Comparison of ENCODE assay signal across 12 cellular contexts in the genomic region with DNA sequence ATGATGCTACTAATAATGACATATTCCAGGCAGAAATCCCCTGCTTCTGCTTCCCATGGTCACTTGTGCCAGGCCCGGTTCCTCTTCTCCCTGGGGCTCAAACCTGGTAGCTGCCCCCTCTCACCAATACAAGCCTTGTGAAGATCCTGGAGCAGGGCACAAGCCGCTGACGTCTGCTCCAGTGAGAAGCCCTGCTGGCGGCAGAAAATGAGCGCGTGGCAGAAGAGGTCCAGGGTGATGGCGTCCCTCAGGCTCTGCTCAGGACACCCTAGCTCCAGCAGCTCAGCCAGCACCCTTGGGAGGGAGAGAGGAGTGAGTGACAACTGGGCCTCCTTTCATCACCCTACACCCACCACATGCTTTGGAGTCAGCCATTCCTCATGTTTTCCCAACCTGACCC. TPM values are rescaled to one million over a fixed set of nuclear protein-coding genes. Genes with fewer than 3 reads are reported as not detected.
DNase-seq lines count a peak whose midpoint lies in the region; TF ChIP-seq lines count a peak whose summit lies in the region.
"Had no signal": no experiment of that assay in that cellular context is flagged by ENCODE, and none has a peak within 500 bp of the region (broad histone marks: within the 10 kb centered on the region; RNA-seq: fewer than 3 reads in every experiment).

No MANE protein-coding gene starts in this region.

- no peaks in the 10 kb centered on the region for H3K9me3 ChIP-seq in H9 (ENCODE audit: control insufficient read depth, low read depth, low read length)
- H3K9me3 ChIP-seq in trophoblast cell (ENCODE audit: insufficient read depth, low read depth, low read length): no peaks in the 10 kb centered on the region
- H3K9me3 ChIP-seq in stomach: no peaks in the 10 kb centered on the region

- no peak overlapping the region for H3T11ph ChIP-seq in H9 (ENCODE audit: low read length)

- H3K36me3 ChIP-seq in trophoblast cell (ENCODE audit: control insufficient read depth in 1 of 2, insufficient read depth in 2 of 2, low read length in 2 of 2): peaks cover 59 to 63% of the 10 kb centered on the region in 2 experiments
- H3K36me3 ChIP-seq in stomach: peaks cover 25 to 68% (median 61%) of the 10 kb centered on the region in 4 donors

- peak overlapping the region in 1 of 3 experiments; percentile 48; a peak in 1 of 7 replicates for H3K27ac Mint-ChIP-seq in H9
- no peak overlapping the region for H3K27ac Mint-ChIP-seq in activated naive CD8-positive, alpha-beta T cell
- no peak overlapping the region for H3K27ac Mint-ChIP-seq in nephron

- H2BK12ac ChIP-seq in H9 (ENCODE audit: insufficient read length, low read depth, low read length) (no peak overlapping the region), trophoblast cell (ENCODE audit: low read length) (no peak overlapping the region)

- H3K4me3 Mint-ChIP-seq in H9 (peak overlapping the region; percentile 91 to 97; a peak in 3 of 5 replicates), nephron (peak overlapping the region; percentile 88 to 98 (median 97))
- peak overlapping the region; percentile 95 for H3K4me3 Mint-ChIP-seq in activated naive CD8-positive, alpha-beta T cell

- H3K27me3 ChIP-seq in H9 (ENCODE audit: insufficient read depth, low read length) (no peaks in the 10 kb centered on the region), trophoblast cell (ENCODE audit: insufficient read depth, low read length) (no peaks in the 10 kb centered on the region), stomach (no peaks in the 10 kb centered on the region)
- H3K27me3 ChIP-seq: brain microvascular endothelial cell had no signal

- H3K23ac ChIP-seq in H9 (ENCODE audit: insufficient read length, low read depth, low read length): no peak overlapping the region
- H3K23ac ChIP-seq in trophoblast cell (ENCODE audit: low read length): no peak overlapping the region

- H3K56ac ChIP-seq in H9 (ENCODE audit: insufficient read length, low read depth, low read length): no peak overlapping the region

- H4K8ac ChIP-seq in H9 (replicated peaks; ENCODE audit: insufficient read length, low read depth, low read length): no peak overlapping the region
- H4K8ac ChIP-seq in trophoblast cell (ENCODE audit: low read depth, low read length): no peak overlapping the region

- H3K9me3 Mint-ChIP-seq in H9: no peaks in the 10 kb centered on the region
- no peaks in the 10 kb centered on the region for H3K9me3 Mint-ChIP-seq in activated naive CD8-positive, alpha-beta T cell (ENCODE audit: low read depth)
- no peaks in the 10 kb centered on the region for H3K9me3 Mint-ChIP-seq in nephron

- H3K27me3 Mint-ChIP-seq in H9 (ENCODE audit: low read depth) (no peaks in the 10 kb centered on the region), nephron (ENCODE audit: low read depth) (no peaks in the 10 kb centered on the region)
- no peaks in the 10 kb centered on the region for H3K27me3 Mint-ChIP-seq in activated naive CD8-positive, alpha-beta T cell

- H4K91ac ChIP-seq in H9 (ENCODE audit: insufficient read length, low read depth, low read length) (no peak overlapping the region), trophoblast cell (ENCODE audit: low read depth, low read length) (no peak overlapping the region)

- H2AK5ac ChIP-seq in H9 (ENCODE audit: insufficient read length, low read length) (no peak overlapping the region), trophoblast cell (ENCODE audit: low read length) (no peak overlapping the region)

- H2AFZ ChIP-seq in H9 (ENCODE audit: low read length) (no peak overlapping the region), trophoblast cell (ENCODE audit: insufficient read depth, low read length, poor library complexity) (no peak overlapping the region)

- H3K4me2 ChIP-seq in H9 (ENCODE audit: insufficient read depth, insufficient read length, low read length): no peak overlapping the region
- H3K4me2 ChIP-seq in trophoblast cell (ENCODE audit: low read length): no peak overlapping the region

- TF ChIP-seq CTCF in H9 (conservative IDR thresholded peaks at IDR 0.05) (no peak), nephron (IDR thresholded peaks at IDR 0.05; ENCODE audit: unreplicated experiment in 3 of 3) (no peak), stomach (IDR thresholded peaks at IDR 0.05) (no peak)

- H2BK20ac ChIP-seq in H9 (ENCODE audit: low read depth, low read length, poor library complexity, severe bottlenecking): no peak overlapping the region

- H4K20me1 ChIP-seq in H9 (ENCODE audit: control insufficient read depth, insufficient read depth, insufficient read length): no peaks in the 10 kb centered on the region

- H3K4me3 ChIP-seq in trophoblast cell (ENCODE audit: low read depth, low read length): no peak overlapping the region
- H3K4me3 ChIP-seq in stomach: no peak overlapping the region

- no peak overlapping the region for H2BK15ac ChIP-seq in H9 (ENCODE audit: low read depth, low read length)

- H3K4ac ChIP-seq in H9 (ENCODE audit: low read depth, low read length) (no peak overlapping the region), trophoblast cell (ENCODE audit: low read depth, low read length) (no peak overlapping the region)

- H3K9ac ChIP-seq in H9 (ENCODE audit: extremely low read depth, insufficient read length, low read length) (no peak overlapping the region), trophoblast cell (ENCODE audit: low read length) (no peak overlapping the region)

- peaks cover 6% of the 10 kb centered on the region for H3K79me1 ChIP-seq in H9 (ENCODE audit: insufficient read depth, low read depth, low read length, poor library complexity, severe bottlenecking)
- peaks cover 10% of the 10 kb centered on the region for H3K79me1 ChIP-seq in trophoblast cell (ENCODE audit: low read length)

- no peak overlapping the region for H4K12ac ChIP-seq in trophoblast cell (ENCODE audit: low read depth, low read length)

- TF ChIP-seq EP300 in stomach (IDR thresholded peaks at IDR 0.05): no peak

- no peak for TF ChIP-seq POLR2A in stomach (IDR thresholded peaks at IDR 0.05)

- no peak overlapping the region for H4K5ac ChIP-seq in H9 (ENCODE audit: insufficient read length, low read depth, low read length)

- no peak overlapping the region for H3K27ac ChIP-seq in H9 (ENCODE audit: insufficient read length, low read depth, low read length)
- no peak overlapping the region for H3K27ac ChIP-seq in trophoblast cell (ENCODE audit: low read depth, low read length)
- H3K27ac ChIP-seq in stomach: no peak overlapping the region
- H3K27ac ChIP-seq: brain microvascular endothelial cell had no signal

- WGBS in H9 (ENCODE audit: extremely low coverage, insufficient read length, low lambda C conversion rate): no CpG with 5 or more reads among the region's 7 CpGs
- WGBS in trophoblast cell (ENCODE audit: extremely low coverage, insufficient coverage, insufficient read length): no CpG with 5 or more reads among the region's 7 CpGs
- 83 to 90% (median 89%) methylated on average over 1 to 7 of the region's 7 CpGs for WGBS in stomach, 5 donors

- H3K18ac ChIP-seq in H9 (ENCODE audit: insufficient read length, low read depth, low read length) (no peak overlapping the region), trophoblast cell (ENCODE audit: low read length) (no peak overlapping the region)

- no peak overlapping the region for H3K14ac ChIP-seq in H9 (ENCODE audit: insufficient read depth, low read length)
- no peak overlapping the region for H3K14ac ChIP-seq in trophoblast cell (ENCODE audit: low read length)

- DNase-seq in CD1c-positive myeloid dendritic cell (ENCODE audit: extremely low spot score) (peak; percentile 30), H9 (no peak), trophoblast cell (no peak), GM03348 (ENCODE audit: low spot score) (no peak), NCI-H187 treated with DMSO at 0.1 percent for 48 hours (lab: John Stamatoyannopoulos, UW) (no peak), stomach (no peak)
- DNase-seq: brain microvascular endothelial cell, NCI-H187, NCI-H748 treated with DMSO at 0.1 percent for 48 hours, small intestine had no signal

- H3K4me1 ChIP-seq in H9 (ENCODE audit: insufficient read depth, low read length): no peaks in the 10 kb centered on the region
- H3K4me1 ChIP-seq in trophoblast cell (ENCODE audit: control insufficient read depth in 1 of 2, insufficient read depth in 2 of 2, low read length in 2 of 2): peaks cover 13 to 16% of the 10 kb centered on the region in 2 experiments
- peaks cover 22 to 50% (median 44%) of the 10 kb centered on the region in 4 donors for H3K4me1 ChIP-seq in stomach

- H3K4me1 Mint-ChIP-seq in H9: peaks cover 17 to 18% of the 10 kb centered on the region in 2 experiments
- peaks cover 26% of the 10 kb centered on the region for H3K4me1 Mint-ChIP-seq in activated naive CD8-positive, alpha-beta T cell (ENCODE audit: low read depth)
- H3K4me1 Mint-ChIP-seq in nephron: peaks cover 23% of the 10 kb centered on the region

- H3K36me3 Mint-ChIP-seq in H9 (ENCODE audit: insufficient read depth in 1 of 3, low read depth in 3 of 3) (peaks cover 21 to 58% (median 40%) of the 10 kb centered on the region in 3 experiments), nephron (ENCODE audit: low read depth) (peaks cover 30% of the 10 kb centered on the region)
- H3K36me3 Mint-ChIP-seq in activated naive CD8-positive, alpha-beta T cell: no peaks in the 10 kb centered on the region

- H3K79me2 ChIP-seq in H9 (ENCODE audit: insufficient read depth, low read length): no peaks in the 10 kb centered on the region
- peaks cover 15% of the 10 kb centered on the region for H3K79me2 ChIP-seq in trophoblast cell (ENCODE audit: control insufficient read depth, insufficient read depth, low read length, poor library complexity)

- H2BK5ac ChIP-seq in H9 (ENCODE audit: insufficient read length, low read length) (no peak overlapping the region), trophoblast cell (ENCODE audit: low read depth, low read length, poor library complexity) (no peak overlapping the region)

- H3K23me2 ChIP-seq in H9 (ENCODE audit: insufficient read length, low read depth, low read length, poor library complexity, severe bottlenecking): peaks cover 20% of the 10 kb centered on the region

- H2BK120ac ChIP-seq in H9 (ENCODE audit: low read depth, low read length, poor library complexity, severe bottlenecking) (no peak overlapping the region), trophoblast cell (ENCODE audit: insufficient read depth, low read length, poor library complexity) (no peak overlapping the region)

- intact Hi-C loops in stomach (cut with DNase I; ENCODE audit: low total_unique reads): no loop called here

RNA-seq across cellular contexts. Expression of a gene that starts 1.7 kb away (rescaled TPM):
- total RNA-seq in H9 (2021) (5.4 and 7.4 TPM in 2 replicates), stomach (10 to 100 TPM in 2 of 5 donors, 1 to 10 TPM in 1, not detected in 2; 2.0 to 71.2 (median 13.9) TPM)
- 3.3 and 3.5 TPM in 2 replicates for polyA plus RNA-seq in trophoblast cell (2013)
- polyA plus RNA-seq in stomach: 10 to 100 TPM in 1 of 3 donors, 1 to 10 TPM in 2; 8.9 to 11.4 (median 9.4) TPM

RNA-seq across cellular contexts. Expression of a gene that starts 2.0 kb away (rescaled TPM):
- 103 and 106 TPM in 2 replicates for total RNA-seq in H9 (2021)
- 47.8 and 52.9 TPM in 2 replicates for polyA plus RNA-seq in trophoblast cell (2013)
- total RNA-seq in stomach: 100 to 1,000 TPM in 1 of 5 donors, 10 to 100 TPM in 4; 17.5 to 155 (median 55.1) TPM
- 10 to 100 TPM; 43.7 to 57.0 (median 53.9) TPM for polyA plus RNA-seq in stomach

RNA-seq across cellular contexts. Expression of a gene that starts 11.9 kb away (rescaled TPM):
- total RNA-seq in H9 (2021) (46.6 and 47.9 TPM in 2 replicates), stomach (100 to 1,000 TPM in 1 of 5 donors, 10 to 100 TPM in 4; 18.2 to 104 (median 28.0) TPM)
- 109 and 119 TPM in 2 replicates for polyA plus RNA-seq in trophoblast cell (2013)
- polyA plus RNA-seq in stomach: 10 to 100 TPM; 29.3 to 41.5 (median 35.6) TPM

RNA-seq across cellular contexts. Expression of a gene that starts 26.8 kb away (rescaled TPM):
- 20.0 TPM in 2 replicates for total RNA-seq in H9 (2021)
- polyA plus RNA-seq in trophoblast cell (2013): 10.5 and 10.7 TPM in 2 replicates
- 10 to 100 TPM; 10.7 to 21.3 (median 18.3) TPM for total RNA-seq in stomach
- polyA plus RNA-seq in stomach: 1 to 10 TPM; 4.4 to 5.9 (median 4.9) TPM
